Comparison of ENCODE assay signal across 10 cellular contexts in the genomic region with DNA sequence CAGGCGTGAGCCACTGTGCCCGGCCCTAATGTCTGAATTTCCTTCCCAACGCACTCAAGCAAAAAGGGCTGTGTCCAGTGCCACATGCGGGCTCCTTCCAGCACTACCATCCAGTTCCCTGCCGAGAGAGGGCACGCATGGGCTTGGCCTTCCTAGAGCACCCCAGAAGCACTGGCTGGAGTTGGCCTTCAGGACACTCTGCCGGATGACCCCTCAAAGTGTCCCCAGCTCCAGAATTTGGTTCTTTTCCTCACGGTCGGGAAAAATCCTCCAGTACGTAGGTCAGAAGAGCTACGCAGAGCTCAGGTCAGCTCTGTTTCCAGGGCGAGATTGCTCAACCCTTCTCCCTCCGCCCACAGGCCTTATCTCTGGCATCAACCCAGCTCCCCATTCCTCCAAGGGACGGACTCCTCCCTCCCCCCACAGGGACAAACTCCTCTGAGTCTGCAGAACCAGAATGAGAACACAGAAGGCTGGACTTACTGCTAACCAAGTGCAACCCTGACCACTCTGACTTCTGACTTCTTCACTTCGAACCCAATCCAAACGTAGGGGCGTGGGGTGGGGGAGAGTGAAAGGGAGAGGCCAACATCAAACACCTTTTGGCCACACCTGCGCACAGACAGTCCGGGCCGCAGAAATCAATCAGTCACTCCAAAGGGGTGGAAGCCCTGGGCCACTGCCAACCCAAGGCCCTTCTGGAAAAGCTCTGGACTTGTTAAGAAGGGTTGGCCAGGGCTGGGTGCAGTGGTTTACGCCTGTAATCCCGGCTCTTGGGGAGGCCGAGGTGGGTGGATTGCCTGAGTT. TPM values are rescaled to one million over a fixed set of nuclear protein-coding genes. Genes with fewer than 3 reads are reported as not detected.
DNase-seq lines count a peak whose midpoint lies in the region; ATAC-seq, FAIRE-seq and TF ChIP-seq lines count a peak whose summit lies in the region.
"Had no signal": no experiment of that assay in that cellular context is flagged by ENCODE, and none has a peak within 500 bp of the region (broad histone marks: within the 10 kb centered on the region; RNA-seq: fewer than 3 reads in every experiment).

No MANE protein-coding gene starts in this region.

- peaks cover 54 to 78% of the 10 kb centered on the region in 2 donors for H3K4me1 ChIP-seq in left lung

- H3K9me3 ChIP-seq in left lung, result no peaks in the 10 kb centered on the region

- H3K4me1 Mint-ChIP-seq in type B pancreatic cell (ENCODE audit: unreplicated experiment) (peaks cover 47% of the 10 kb centered on the region), CD14-positive monocyte (peaks cover 56% of the 10 kb centered on the region)

- FAIRE-seq in bronchial epithelial cell (lab: Jason Lieb, UNC), result no peak

- H3K36me3 Mint-ChIP-seq in type B pancreatic cell (peaks cover 5% of the 10 kb centered on the region), CD14-positive monocyte (peaks cover 0 to 4% of the 10 kb centered on the region in 2 donors)

- TF ChIP-seq CTCF in bronchial epithelial cell (IDR thresholded peaks at IDR 0.05; ENCODE audit: insufficient read depth, low read length, severe bottlenecking) (no peak), left lung (IDR thresholded peaks at IDR 0.05) (no peak), type B pancreatic cell (conservative IDR thresholded peaks at IDR 0.05) (no peak), CD14-positive monocyte (IDR thresholded peaks at IDR 0.05) (no peak)

- peaks cover 6% of the 10 kb centered on the region for H3K36me3 ChIP-seq in bronchial epithelial cell (ENCODE audit: control insufficient read depth, insufficient read depth, low read length)
- no peaks in the 10 kb centered on the region for H3K36me3 ChIP-seq in left lung

- H3K27me3 Mint-ChIP-seq in type B pancreatic cell (peaks cover under 1% of the 10 kb centered on the region), CD14-positive monocyte (ENCODE audit: low read depth in 3 of 3) (peaks cover 0 to 3% (median 0%) of the 10 kb centered on the region in 3 donors)

- DNase-seq in M059J (ENCODE audit: low read depth), result peak; percentile 84
- DNase-seq in bronchial epithelial cell (ENCODE audit: low read depth), result peak; percentile 85
- DNase-seq in left lung, result peak; percentile 88
- DNase-seq in type B pancreatic cell (ENCODE audit: extremely low spot score, unreplicated experiment), result no peak
- DNase-seq in 8988T, result no peak
- no peak for DNase-seq in CD14-positive monocyte (ENCODE audit: low spot score)
- DNase-seq: stimulated activated CD4-positive, alpha-beta T cell treated with anti-CD3 and anti-CD28 coated beads, Interleukin-4, amount 100 ng/mL, for 1 hour had no signal

- H3K4me3 Mint-ChIP-seq in type B pancreatic cell, result peak overlapping the region; percentile 80
- H3K4me3 Mint-ChIP-seq in CD14-positive monocyte, result peak overlapping the region in 1 of 2 donors; percentile 30
- H3K4me3 Mint-ChIP-seq: activated naive CD8-positive, alpha-beta T cell had no signal

- no peaks in the 10 kb centered on the region for H3K27me3 ChIP-seq in bronchial epithelial cell (ENCODE audit: control insufficient read depth, insufficient read depth, low read length)
- H3K27me3 ChIP-seq in left lung, result no peaks in the 10 kb centered on the region

- ATAC-seq in left lung, result peak; percentile 22
- ATAC-seq in HG03097 (IDR thresholded peaks at IDR 0.05; ENCODE audit: low FRiP score, unreplicated experiment), result no peak
- no peak for ATAC-seq in GM18868 (IDR thresholded peaks at IDR 0.05; ENCODE audit: unreplicated experiment)

- peak overlapping the region; percentile 79 for H3K27ac Mint-ChIP-seq in type B pancreatic cell
- H3K27ac Mint-ChIP-seq in CD14-positive monocyte, result peak overlapping the region in 3 of 7 donors; percentile 40 to 78 (median 60)
- H3K27ac Mint-ChIP-seq: activated naive CD8-positive, alpha-beta T cell had no signal

- H3K27ac ChIP-seq in left lung, result peak overlapping the region; percentile 84 to 97

- intact Hi-C loops in left lung (cut with DNase I), result no loop called here
- intact Hi-C loops in CD14-positive monocyte (cut with micrococcal nuclease), result no loop called here

- H3K9me3 Mint-ChIP-seq in type B pancreatic cell (peaks cover 4% of the 10 kb centered on the region), CD14-positive monocyte (no peaks in the 10 kb centered on the region)

- H3K4me3 ChIP-seq in bronchial epithelial cell (ENCODE audit: low read depth, low read length) (peak overlapping the region; percentile 4), left lung (peak overlapping the region in 1 of 2 donors; percentile 100)

RNA-seq across cellular contexts. Expression of gene CDC42EP4, which starts 3.6 kb away (rescaled TPM):
- total RNA-seq in M059J (2014; rRNA removed; shearing (Covaris generic)), result 12.7 and 16.6 TPM in 2 replicates
- 16.8 and 29.3 TPM in 2 replicates for total RNA-seq in bronchial epithelial cell
- total RNA-seq in left lung, result 10 to 100 TPM; 30.2 to 48.6 TPM
- 24.7 and 78.8 TPM in 2 replicates for total RNA-seq in type B pancreatic cell (ENCODE audit: low replicate concordance)
- polyA plus RNA-seq in CD14-positive monocyte, result 1 to 10 TPM; 6.4 to 6.6 TPM

RNA-seq across cellular contexts. Expression of gene CPSF4L, which starts 46.5 kb away (rescaled TPM):
- total RNA-seq in M059J (2014; rRNA removed; shearing (Covaris generic)), result not detected in 2 replicates
- not detected in 2 replicates for total RNA-seq in bronchial epithelial cell
- total RNA-seq in left lung, result not detected
- total RNA-seq in type B pancreatic cell (ENCODE audit: low replicate concordance), result not detected in 2 replicates
- polyA plus RNA-seq in CD14-positive monocyte, result not detected

Comparison
In these comparisons a context has a peak if more than half of its experiments do, and no peak if none do; other contexts are left out.
1. DNase-seq: peak in M059J (single experiment), bronchial epithelial cell (single experiment) and left lung (2 of 2); none in type B pancreatic cell (single experiment), 8988T (single experiment) and CD14-positive monocyte (single experiment).